ENCODE assay signal across 2 cellular contexts in genomic region chr17:34261568-34261967, GRCh38.
TF ChIP-seq lines count a peak whose summit lies in the region.

No MANE protein-coding gene starts in this region.

TF ChIP-seq in HepG2, 621 proteins besides CTCF, POLR2A, EP300 and RAD21:
- TF ChIP-seq CEBPB (IDR thresholded peaks at IDR 0.05; ENCODE audit: borderline replicate concordance, low read depth, low read length) = 0 out of 2 replicates have a peak, but pooled peaks have one; percentile 29
- TF ChIP-seq ZNF142 (CRISPR knock-in tag; IDR thresholded peaks at IDR 0.05) = no peak

TF ChIP-seq in K562, 482 proteins besides CTCF, POLR2A, EP300 and RAD21:
- TF ChIP-seq, protein P1, sequence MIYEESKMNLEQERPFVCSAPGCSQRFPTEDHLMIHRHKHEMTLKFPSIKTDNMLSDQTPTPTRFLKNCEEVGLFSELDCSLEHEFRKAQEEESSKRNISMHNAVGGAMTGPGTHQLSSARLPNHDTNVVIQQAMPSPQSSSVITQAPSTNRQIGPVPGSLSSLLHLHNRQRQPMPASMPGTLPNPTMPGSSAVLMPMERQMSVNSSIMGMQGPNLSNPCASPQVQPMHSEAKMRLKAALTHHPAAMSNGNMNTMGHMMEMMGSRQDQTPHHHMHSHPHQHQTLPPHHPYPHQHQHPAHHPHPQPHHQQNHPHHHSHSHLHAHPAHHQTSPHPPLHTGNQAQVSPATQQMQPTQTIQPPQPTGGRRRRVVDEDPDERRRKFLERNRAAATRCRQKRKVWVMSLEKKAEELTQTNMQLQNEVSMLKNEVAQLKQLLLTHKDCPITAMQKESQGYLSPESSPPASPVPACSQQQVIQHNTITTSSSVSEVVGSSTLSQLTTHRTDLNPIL (CRISPR knock-in tag; IDR thresholded peaks at IDR 0.05) = no peak
- TF ChIP-seq, protein P2, sequence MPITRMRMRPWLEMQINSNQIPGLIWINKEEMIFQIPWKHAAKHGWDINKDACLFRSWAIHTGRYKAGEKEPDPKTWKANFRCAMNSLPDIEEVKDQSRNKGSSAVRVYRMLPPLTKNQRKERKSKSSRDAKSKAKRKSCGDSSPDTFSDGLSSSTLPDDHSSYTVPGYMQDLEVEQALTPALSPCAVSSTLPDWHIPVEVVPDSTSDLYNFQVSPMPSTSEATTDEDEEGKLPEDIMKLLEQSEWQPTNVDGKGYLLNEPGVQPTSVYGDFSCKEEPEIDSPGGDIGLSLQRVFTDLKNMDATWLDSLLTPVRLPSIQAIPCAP (CRISPR knock-in tag; IDR thresholded peaks at IDR 0.05; ENCODE audit: borderline replicate concordance) = no peak
- TF ChIP-seq CEBPG (CRISPR knock-in tag; IDR thresholded peaks at IDR 0.05) (no peak), CEBPG (tag; conservative IDR thresholded peaks at IDR 0.05 in 1 of 2, IDR thresholded peaks at IDR 0.05 in 1 of 2) (peak; percentile 26 to 75; a peak in 2 of 4 replicates), CEBPB (tag; IDR thresholded peaks at IDR 0.05) (peak; percentile 53), PPARD (CRISPR knock-in tag; IDR thresholded peaks at IDR 0.05) (no peak)
